6 cellular contexts compared by ENCODE assay signal in the genomic region with DNA sequence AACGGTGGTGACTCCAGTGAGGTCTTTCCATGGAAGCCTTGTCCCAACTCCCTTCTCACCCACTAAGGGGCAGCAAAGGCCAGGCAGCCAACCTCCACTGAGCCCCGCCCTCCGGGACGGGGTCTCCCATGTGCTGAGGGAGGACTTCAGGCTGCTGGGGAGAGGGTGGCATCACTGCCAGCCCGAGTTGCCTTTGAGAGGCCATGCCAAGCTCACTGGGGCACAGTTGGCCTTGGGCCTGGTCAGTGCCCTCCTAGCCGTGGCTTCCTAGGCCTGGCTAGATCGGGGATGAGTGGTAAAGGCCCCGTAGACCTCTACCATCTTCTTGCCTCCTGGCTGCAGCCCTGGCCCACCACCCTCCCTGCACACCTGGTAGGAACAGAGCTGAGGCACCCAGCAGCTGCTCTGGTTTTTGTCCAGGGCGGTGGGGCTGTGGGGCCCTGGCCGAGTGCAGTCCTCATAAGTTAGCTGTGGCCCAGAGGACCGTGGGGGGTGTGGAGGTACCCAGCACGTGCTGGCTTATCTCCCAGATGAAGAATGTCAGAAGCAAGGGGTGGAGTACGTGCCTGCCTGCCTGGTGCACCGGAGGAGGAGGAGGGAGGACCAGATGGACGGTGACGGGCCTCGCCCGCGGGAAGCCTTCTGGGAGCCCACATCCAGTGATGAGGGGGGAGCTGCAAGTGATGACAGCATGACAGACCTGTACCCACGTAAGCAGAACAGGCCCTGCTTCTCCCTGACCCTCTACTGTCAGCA. TPM values are rescaled to one million over a fixed set of nuclear protein-coding genes. Genes with fewer than 3 reads are reported as not detected.
DNase-seq lines count a peak whose midpoint lies in the region; ATAC-seq and TF ChIP-seq lines count a peak whose summit lies in the region.

No MANE protein-coding gene starts in this region.

- WGBS in prostate gland: 46% methylated on average over 18 of the region's 20 CpGs

- H3K27me3 ChIP-seq in BE2C: no peaks in the 10 kb centered on the region
- H3K27me3 ChIP-seq in prostate gland (replicated peaks; ENCODE audit: insufficient read depth): no peaks in the 10 kb centered on the region

- peaks cover 12% of the 10 kb centered on the region for H3K4me1 ChIP-seq in BE2C
- H3K4me1 ChIP-seq in prostate gland (replicated peaks): peaks cover 22% of the 10 kb centered on the region

- peak; percentile 37 for TF ChIP-seq RAD21 in Ishikawa (IDR thresholded peaks at IDR 0.05; ENCODE audit: low read depth)

- intact Hi-C loops in prostate gland (cut with DNase I): no loop called here

- H3K36me3 ChIP-seq in BE2C (peaks cover 63% of the 10 kb centered on the region), prostate gland (no peaks in the 10 kb centered on the region)

- no peak for TF ChIP-seq EP300 in Ishikawa (IDR thresholded peaks at IDR 0.05; ENCODE audit: borderline replicate concordance)

- H3K9me3 ChIP-seq in BE2C (no peaks in the 10 kb centered on the region), prostate gland (no peaks in the 10 kb centered on the region)

- TF ChIP-seq CTCF in BE2C (IDR thresholded peaks at IDR 0.05; ENCODE audit: low read depth, low read length) (peak; percentile 87), prostate gland (IDR thresholded peaks at IDR 0.05) (peak in 2 of 4 experiments; percentile 16 to 43)

- H3K4me3 ChIP-seq in BE2C (ENCODE audit: low read depth, low read length) (no peak overlapping the region), prostate gland (no peak overlapping the region)

- no peak for ATAC-seq in GM21576 (IDR thresholded peaks at IDR 0.05; ENCODE audit: unreplicated experiment)

- H3K27ac ChIP-seq in prostate gland: no peak overlapping the region

- no peak for TF ChIP-seq POLR2A in erythroblast (IDR thresholded peaks at IDR 0.05; ENCODE audit: low read length)
- TF ChIP-seq POLR2A in prostate gland (IDR thresholded peaks at IDR 0.05): no peak

- peak; percentile 84 for DNase-seq in BE2C
- peak; percentile 65 to 82 for DNase-seq in erythroblast (lab: John Stamatoyannopoulos, UW)
- DNase-seq in prostate gland (ENCODE audit: low spot score): no peak
- DNase-seq in NCI-H510A (lab: John Stamatoyannopoulos, UW): no peak

TF ChIP-seq in Ishikawa, 13 proteins besides CTCF, POLR2A, EP300 and RAD21:
- TF ChIP-seq ZBTB7A (IDR thresholded peaks at IDR 0.05; ENCODE audit: low read depth) (no peak), YY1 (IDR thresholded peaks at IDR 0.05; ENCODE audit: low read depth) (no peak), EGR1 (IDR thresholded peaks at IDR 0.05) (no peak), FOXM1 (IDR thresholded peaks at IDR 0.05; ENCODE audit: borderline replicate concordance, low read depth) (no peak), TAF1 (IDR thresholded peaks at IDR 0.05; ENCODE audit: low read depth) (no peak), TCF12 (IDR thresholded peaks at IDR 0.05; ENCODE audit: low read depth) (no peak), CEBPB (IDR thresholded peaks at IDR 0.05) (no peak), TEAD4 (IDR thresholded peaks at IDR 0.05) (no peak), USF1 (IDR thresholded peaks at IDR 0.05) (no peak), NFIC (IDR thresholded peaks at IDR 0.05) (no peak), REST (IDR thresholded peaks at IDR 0.05; ENCODE audit: low read depth) (no peak), MAX (IDR thresholded peaks at IDR 0.05) (no peak), CREB1 (IDR thresholded peaks at IDR 0.05; ENCODE audit: low read depth) (no peak)
TF ChIP-seq in Ishikawa: peak in this region for 0.

RNA-seq across cellular contexts. Expression of gene SURF2, which starts 3.2 kb away (rescaled TPM):
- 240 TPM for polyA plus RNA-seq in BE2C (2012; ENCODE audit: insufficient read depth, insufficient read length, low read depth)
- 10 to 100 TPM; 16.4 to 57.6 TPM for total RNA-seq in prostate gland

RNA-seq across cellular contexts. Expression of gene SURF1, which starts 3.3 kb away (rescaled TPM):
- polyA plus RNA-seq in BE2C (2012; ENCODE audit: insufficient read depth, insufficient read length, low read depth): 109 TPM
- 10 to 100 TPM; 53.3 to 73.8 TPM for total RNA-seq in prostate gland

RNA-seq across cellular contexts. Expression of gene RPL7A, which starts 11.6 kb away (rescaled TPM):
- polyA plus RNA-seq in BE2C (2012; ENCODE audit: insufficient read depth, insufficient read length, low read depth): 1,628 TPM
- 1,000 to 10,000 TPM; 1,667 to 2,501 TPM for total RNA-seq in prostate gland

RNA-seq across cellular contexts. Expression of gene MED22, which starts 11.7 kb away (rescaled TPM):
- polyA plus RNA-seq in BE2C (2012; ENCODE audit: insufficient read depth, insufficient read length, low read depth): 62.3 TPM
- 10 to 100 TPM; 31.1 to 32.6 TPM for total RNA-seq in prostate gland

RNA-seq across cellular contexts. Expression of gene SURF4, which starts 16.3 kb away (rescaled TPM):
- polyA plus RNA-seq in BE2C (2012; ENCODE audit: insufficient read depth, insufficient read length, low read depth): 349 TPM
- 100 to 1,000 TPM; 185 to 204 TPM for total RNA-seq in prostate gland

Comparison
In these comparisons a context has a peak if more than half of its experiments do, and no peak if none do; other contexts are left out.
1. DNase-seq: peak in BE2C (single experiment) and erythroblast (2 of 2); none in prostate gland (single experiment) and NCI-H510A (single experiment).